Comparison of ENCODE assay signal across 10 cellular contexts in the genomic region with DNA sequence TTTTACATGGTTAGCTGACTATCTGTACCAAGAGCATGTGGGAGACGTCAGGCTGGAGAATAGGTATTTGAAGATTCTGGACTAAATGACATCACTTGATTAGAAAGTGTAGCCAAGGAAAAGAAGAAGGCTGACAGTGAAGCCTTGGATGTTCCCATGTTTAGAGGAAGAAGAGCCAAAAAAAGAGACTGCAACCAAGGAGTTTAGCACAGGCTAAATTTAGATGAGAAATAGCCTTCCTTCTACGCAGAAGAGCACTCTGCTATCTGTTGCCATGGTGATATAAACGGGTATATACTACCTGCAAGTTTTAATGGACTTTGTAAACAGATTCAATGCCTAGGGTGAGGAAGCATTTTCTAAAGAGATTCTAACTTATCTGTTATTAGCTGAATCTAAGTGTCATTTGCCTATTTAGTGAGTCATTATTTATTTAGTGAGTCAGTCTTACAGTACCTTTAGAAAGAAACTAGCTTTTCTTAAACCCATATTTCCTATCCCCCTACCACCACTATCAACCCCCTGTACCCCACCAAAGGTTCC.
DNase-seq lines count a peak whose midpoint lies in the region; ATAC-seq and TF ChIP-seq lines count a peak whose summit lies in the region.
"Had no signal": no experiment of that assay in that cellular context is flagged by ENCODE, and none has a peak within 500 bp of the region (broad histone marks: within the 10 kb centered on the region; RNA-seq: fewer than 3 reads in every experiment).

No MANE protein-coding gene starts in this region.

- H3K27ac ChIP-seq in HEK293 (ENCODE audit: extremely low read depth, low read depth, low read length) = no peak overlapping the region
- H3K27ac ChIP-seq: neutrophil had no signal

- ATAC-seq in omental fat pad (ENCODE audit: low FRiP score) (peak; percentile 76), left lobe of liver (no peak)

- no peaks in the 10 kb centered on the region for H3K9me3 ChIP-seq in HEK293 (ENCODE audit: control insufficient read depth, insufficient read depth, low read depth, low read length)
- H3K9me3 ChIP-seq: neutrophil had no signal

- DNase-seq in NCI-H748 (lab: John Stamatoyannopoulos, UW; ENCODE audit: unreplicated experiment) = peak; percentile 87
- DNase-seq in epithelial cell of esophagus (ENCODE audit: low read depth) = peak; percentile 59
- no peak for DNase-seq in omental fat pad (ENCODE audit: low spot score)
- no peak for DNase-seq in left lobe of liver (ENCODE audit: low spot score)
- no peak for DNase-seq in CD1c-positive myeloid dendritic cell (ENCODE audit: extremely low spot score)
- DNase-seq in central memory CD4-positive, alpha-beta T cell = no peak
- no peak for DNase-seq in activated CD4-positive, alpha-beta T cell treated with anti-CD3 and anti-CD28 coated beads for 48 hours
- DNase-seq: activated T-cell treated with anti-CD3 and anti-CD28 coated beads, Interleukin-2, amount 50 U/mL, for 1 hour had no signal

- no peak overlapping the region for H3K4me3 ChIP-seq in HEK293 (ENCODE audit: low read depth, low read length)
- H3K4me3 ChIP-seq in epithelial cell of esophagus (ENCODE audit: low read length) = no peak overlapping the region

- CTCF ChIA-PET in HEK293 (lab: Yijun Ruan, JAX) = interaction anchor here (0.5 kb wide), 1 partner anchor 145 kb away, joined by 3 read pairs; no protein-coding TSS in a partner anchor

- POLR2A ChIA-PET in HEK293 (lab: Yijun Ruan, JAX) = no interaction called here

- no peaks in the 10 kb centered on the region for H3K36me3 ChIP-seq in HEK293 (ENCODE audit: control insufficient read depth in 2 of 2, insufficient read depth in 1 of 2, low read length in 2 of 2)
- H3K36me3 ChIP-seq: neutrophil had no signal

- TF ChIP-seq CTCF in HEK293 (tag by site-specific recombination; IDR thresholded peaks at IDR 0.05) (no peak), epithelial cell of esophagus (IDR thresholded peaks at IDR 0.05; ENCODE audit: insufficient read depth, low read depth, low read length, missing control alignments) (no peak), omental fat pad (IDR thresholded peaks at IDR 0.05) (no peak)

- peaks cover 32% of the 10 kb centered on the region for H3K4me1 ChIP-seq in HEK293 (ENCODE audit: control insufficient read depth, insufficient read depth, low read length)

TF ChIP-seq in HEK293, 187 proteins besides CTCF, POLR2A, EP300 and RAD21:
- 0 out of 2 replicates have a peak, but pooled peaks have one; percentile 41 for TF ChIP-seq ZEB2 (tag by site-specific recombination; IDR thresholded peaks at IDR 0.05)
- TF ChIP-seq, protein P1, sequence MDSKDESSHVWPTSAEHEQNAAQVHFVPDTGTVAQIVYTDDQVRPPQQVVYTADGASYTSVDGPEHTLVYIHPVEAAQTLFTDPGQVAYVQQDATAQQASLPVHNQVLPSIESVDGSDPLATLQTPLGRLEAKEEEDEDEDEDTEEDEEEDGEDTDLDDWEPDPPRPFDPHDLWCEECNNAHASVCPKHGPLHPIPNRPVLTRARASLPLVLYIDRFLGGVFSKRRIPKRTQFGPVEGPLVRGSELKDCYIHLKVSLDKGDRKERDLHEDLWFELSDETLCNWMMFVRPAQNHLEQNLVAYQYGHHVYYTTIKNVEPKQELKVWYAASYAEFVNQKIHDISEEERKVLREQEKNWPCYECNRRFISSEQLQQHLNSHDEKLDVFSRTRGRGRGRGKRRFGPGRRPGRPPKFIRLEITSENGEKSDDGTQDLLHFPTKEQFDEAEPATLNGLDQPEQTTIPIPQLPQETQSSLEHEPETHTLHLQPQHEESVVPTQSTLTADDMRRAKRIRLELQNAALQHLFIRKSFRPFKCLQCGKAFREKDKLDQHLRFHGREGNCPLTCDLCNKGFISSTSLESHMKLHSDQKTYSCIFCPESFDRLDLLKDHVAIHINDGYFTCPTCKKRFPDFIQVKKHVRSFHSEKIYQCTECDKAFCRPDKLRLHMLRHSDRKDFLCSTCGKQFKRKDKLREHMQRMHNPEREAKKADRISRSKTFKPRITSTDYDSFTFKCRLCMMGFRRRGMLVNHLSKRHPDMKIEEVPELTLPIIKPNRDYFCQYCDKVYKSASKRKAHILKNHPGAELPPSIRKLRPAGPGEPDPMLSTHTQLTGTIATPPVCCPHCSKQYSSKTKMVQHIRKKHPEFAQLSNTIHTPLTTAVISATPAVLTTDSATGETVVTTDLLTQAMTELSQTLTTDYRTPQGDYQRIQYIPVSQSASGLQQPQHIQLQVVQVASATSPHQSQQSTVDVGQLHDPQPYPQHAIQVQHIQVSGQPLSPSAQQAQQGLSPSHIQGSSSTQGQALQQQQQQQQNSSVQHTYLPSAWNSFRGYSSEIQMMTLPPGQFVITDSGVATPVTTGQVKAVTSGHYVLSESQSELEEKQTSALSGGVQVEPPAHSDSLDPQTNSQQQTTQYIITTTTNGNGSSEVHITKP (tag by site-specific recombination; IDR thresholded peaks at IDR 0.05) = peak; percentile 59
- 0 out of 2 replicates have a peak, but pooled peaks have one; percentile 11 for TF ChIP-seq ZNF366 (tag by site-specific recombination; conservative IDR thresholded peaks at IDR 0.05)
- peak; percentile 16; the same call in 1 of the 2 replicates for TF ChIP-seq ATF2 (tag by site-specific recombination; IDR thresholded peaks at IDR 0.05; ENCODE audit: low read depth)
- peak; percentile 60 for TF ChIP-seq ZBTB17 (tag by site-specific recombination; IDR thresholded peaks at IDR 0.05)
- TF ChIP-seq WT1 (tag by site-specific recombination; IDR thresholded peaks at IDR 0.05) = no peak
- TF ChIP-seq GFI1B (tag by site-specific recombination; IDR thresholded peaks at IDR 0.05) = no peak
TF ChIP-seq in HEK293: peak in this region for 5.

Comparison
In these comparisons a context has a peak if more than half of its experiments do, and no peak if none do; other contexts are left out.
1. DNase-seq: peak in NCI-H748 (single experiment) and epithelial cell of esophagus (single experiment); none in omental fat pad (single experiment), left lobe of liver (single experiment), CD1c-positive myeloid dendritic cell (single experiment), central memory CD4-positive, alpha-beta T cell (single experiment) and activated CD4-positive, alpha-beta T cell treated with anti-CD3 and anti-CD28 coated beads for 48 hours (single experiment).